Comparison of ENCODE assay signal across 9 cellular contexts in genomic region chr2:219278655-219279150, GRCh38. TPM values are rescaled to one million over a fixed set of nuclear protein-coding genes. Genes with fewer than 3 reads are reported as not detected.
DNase-seq lines count a peak whose midpoint lies in the region; ATAC-seq and TF ChIP-seq lines count a peak whose summit lies in the region.
"Had no signal": no experiment of that assay in that cellular context is flagged by ENCODE, and none has a peak within 500 bp of the region (broad histone marks: within the 10 kb centered on the region; RNA-seq: fewer than 3 reads in every experiment).

No MANE protein-coding gene starts in this region.

- TF ChIP-seq CTCF in SK-N-SH (IDR thresholded peaks at IDR 0.05), result no peak
- TF ChIP-seq CTCF in foreskin keratinocyte (conservative IDR thresholded peaks at IDR 0.05), result no peak
- TF ChIP-seq CTCF in gastrocnemius medialis (IDR thresholded peaks at IDR 0.05 in 4 of 5, conservative IDR thresholded peaks at IDR 0.05 in 1 of 5), result no peak

- peaks cover 18% of the 10 kb centered on the region for H3F3A ChIP-seq in SK-N-SH (replicated peaks; ENCODE audit: insufficient read depth)

- peak overlapping the region; percentile 88 to 91 for H3K27ac ChIP-seq in SK-N-SH (ENCODE audit: low read depth in 2 of 2, low read length in 1 of 2)
- H3K27ac ChIP-seq in foreskin keratinocyte, result peak overlapping the region; percentile 94
- H3K27ac ChIP-seq in gastrocnemius medialis, result peak overlapping the region; percentile 92 to 98 (median 96)

- intact Hi-C loops in gastrocnemius medialis (cut with DNase I; ENCODE audit: low total_unique reads), result loop anchor here (1.0 to 10.0 kb wide), 7 partner anchors 25 to 994 kb away; partner anchors contain the start of genes ANKZF1, ATG9A, DNPEP and NHEJ1

- CTCF ChIA-PET in SK-N-SH (lab: Yijun Ruan, JAX), result interaction anchor here (0.8 to 15.4 kb wide), 26 partner anchors 8 to 365 kb away, joined by 3 to 312 read pairs (median 4); partner anchors contain the start of genes ABCB6, ANKZF1, GLB1L and STK16

- peak; percentile 0 for ATAC-seq in GM18520 (IDR thresholded peaks at IDR 0.05; ENCODE audit: unreplicated experiment)
- no peak for ATAC-seq in foreskin keratinocyte
- peak; percentile 60 to 64 for ATAC-seq in gastrocnemius medialis
- ATAC-seq in HG02981 (IDR thresholded peaks at IDR 0.05; ENCODE audit: unreplicated experiment), result no peak
- no peak for ATAC-seq in GM18870 (IDR thresholded peaks at IDR 0.05; ENCODE audit: unreplicated experiment)

- no peaks in the 10 kb centered on the region for H3K9me3 ChIP-seq in SK-N-SH
- no peaks in the 10 kb centered on the region for H3K9me3 ChIP-seq in gastrocnemius medialis

- H3K4me3 ChIP-seq in SK-N-SH (ENCODE audit: low read depth in 2 of 2, low read length in 1 of 2) (peak overlapping the region; percentile 44 to 69), gastrocnemius medialis (peak overlapping the region; percentile 36 to 87 (median 66))

- no peak for TF ChIP-seq POLR2A in gastrocnemius medialis (IDR thresholded peaks at IDR 0.05)

- H2AFZ ChIP-seq in SK-N-SH (ENCODE audit: low read depth), result peak overlapping the region; percentile 63; the same call in 1 of the 2 replicates

- in situ Hi-C loops in gastrocnemius medialis (cut with MboI; ENCODE audit: low sequenced_read_pairs in 4 of 4), result loop anchor here in 2 of 4 donors (10.0 to 25.0 kb wide), 3 partner anchors 116 to 259 kb away; partner anchors contain the start of genes CHPF (in 1 of the 2), NHEJ1 (in 1 of the 2), SLC23A3 (in 1 of the 2) and TMEM198 (in 1 of the 2)

- H3K79me2 ChIP-seq in SK-N-SH (ENCODE audit: insufficient read depth), result peaks cover 9% of the 10 kb centered on the region; the same call in 1 of the 2 replicates

- 35% methylated on average over 9 of the region's 9 CpGs for WGBS in SK-N-SH (ENCODE audit: low lambda C conversion rate)

- H3K9me2 ChIP-seq in SK-N-SH, result no peaks in the 10 kb centered on the region

- H3K36me3 ChIP-seq in SK-N-SH (replicated peaks in 1 of 2; ENCODE audit: control insufficient read depth in 1 of 2, insufficient read depth in 2 of 2, low read length in 1 of 2), result peaks cover 14 to 27% of the 10 kb centered on the region in 2 experiments
- H3K36me3 ChIP-seq in gastrocnemius medialis, result peaks cover 0 to 30% of the 10 kb centered on the region in 2 donors

- peak overlapping the region; percentile 95 for H3K4me2 ChIP-seq in SK-N-SH

- DNase-seq in SK-N-SH (no peak), foreskin keratinocyte (no peak), gastrocnemius medialis (no peak), activated gamma-delta T cell treated with Interleukin-2 at 50 U/mL for 16 hours (no peak), NCI-H2227 (lab: John Stamatoyannopoulos, UW; ENCODE audit: unreplicated experiment) (no peak)

- H3K9ac ChIP-seq in SK-N-SH, result peak overlapping the region; percentile 87

- H3K4me1 ChIP-seq in SK-N-SH (ENCODE audit: control insufficient read depth in 1 of 2, insufficient read depth in 2 of 2, low read depth in 1 of 2, low read length in 1 of 2), result peaks cover 24 to 27% of the 10 kb centered on the region in 2 experiments
- H3K4me1 ChIP-seq in foreskin keratinocyte, result peaks cover 32% of the 10 kb centered on the region
- H3K4me1 ChIP-seq in gastrocnemius medialis, result peaks cover 31 to 35% of the 10 kb centered on the region in 2 donors

- POLR2A ChIA-PET in SK-N-SH (lab: Yijun Ruan, JAX), result interaction anchor here (0.7 to 1.7 kb wide), 8 partner anchors 9 to 110 kb away, joined by 3 to 6 read pairs (median 5); partner anchors contain the start of genes ABCB6 and CNPPD1

- TF ChIP-seq EP300 in SK-N-SH (IDR thresholded peaks at IDR 0.05; ENCODE audit: borderline replicate concordance in 1 of 2, low read depth in 1 of 2, low read length in 1 of 2), result no peak

- TF ChIP-seq RAD21 in SK-N-SH (IDR thresholded peaks at IDR 0.05; ENCODE audit: low read length), result no peak

- no peaks in the 10 kb centered on the region for H4K20me1 ChIP-seq in SK-N-SH (ENCODE audit: insufficient read depth)

- H3K27me3 ChIP-seq in SK-N-SH (ENCODE audit: insufficient read depth) (no peaks in the 10 kb centered on the region), foreskin keratinocyte (no peaks in the 10 kb centered on the region), gastrocnemius medialis (no peaks in the 10 kb centered on the region)

TF ChIP-seq in SK-N-SH, 30 proteins besides CTCF, POLR2A, EP300 and RAD21:
- TF ChIP-seq FOSL2 (IDR thresholded peaks at IDR 0.05; ENCODE audit: borderline replicate concordance, low read depth) (peak; percentile 60), CHD2 (IDR thresholded peaks at IDR 0.05; ENCODE audit: low read length, partially characterized antibody) (no peak), PBX3 (IDR thresholded peaks at IDR 0.05) (peak; percentile 53; the same call in 1 of the 2 replicates), YY1 (IDR thresholded peaks at IDR 0.05; ENCODE audit: low read depth) (no peak), NRF1 (IDR thresholded peaks at IDR 0.05; ENCODE audit: low read depth, low read length) (no peak), TCF12 (IDR thresholded peaks at IDR 0.05) (no peak)

RNA-seq across cellular contexts. Expression of gene DNAJB2, which starts 0.5 kb away (rescaled TPM):
- polyA plus RNA-seq in SK-N-SH (2012; rRNA removed), result 37.2 and 39.9 TPM in 2 replicates
- polyA plus RNA-seq in SK-N-SH (2012; cell fraction: cytosol; rRNA removed), result 20.7 and 26.2 TPM in 2 replicates
- polyA plus RNA-seq in SK-N-SH (2012; cell fraction: nucleus; rRNA removed), result 78.9 and 81.0 TPM in 2 replicates
- total RNA-seq in foreskin keratinocyte, result 27.9 and 39.2 TPM in 2 replicates
- 32.3 and 48.7 TPM in 2 replicates for polyA plus RNA-seq in foreskin keratinocyte
- 10 to 100 TPM; 58.6 to 76.5 (median 71.8) TPM for total RNA-seq in gastrocnemius medialis

RNA-seq across cellular contexts. Expression of gene TUBA4A, which starts 25.0 kb away (rescaled TPM):
- 4.8 and 6.2 TPM in 2 replicates for polyA plus RNA-seq in SK-N-SH (2012; rRNA removed)
- 1.9 and 3.1 TPM in 2 replicates for polyA plus RNA-seq in SK-N-SH (2012; cell fraction: cytosol; rRNA removed)
- 11.1 and 21.1 TPM in 2 replicates for polyA plus RNA-seq in SK-N-SH (2012; cell fraction: nucleus; rRNA removed)
- 271 and 318 TPM in 2 replicates for total RNA-seq in foreskin keratinocyte
- polyA plus RNA-seq in foreskin keratinocyte, result 451 and 562 TPM in 2 replicates
- 100 to 1,000 TPM; 351 to 797 (median 386) TPM for total RNA-seq in gastrocnemius medialis

RNA-seq across cellular contexts. Expression of gene TUBA4B, which starts 25.7 kb away (rescaled TPM):
- polyA plus RNA-seq in SK-N-SH (2012; rRNA removed), result 0.03 TPM in 1 of 2 replicates, not detected in the other
- not detected in 2 replicates for polyA plus RNA-seq in SK-N-SH (2012; cell fraction: cytosol; rRNA removed)
- polyA plus RNA-seq in SK-N-SH (2012; cell fraction: nucleus; rRNA removed), result not detected in 2 replicates
- total RNA-seq in foreskin keratinocyte, result not detected in 2 replicates
- polyA plus RNA-seq in foreskin keratinocyte, result 0.07 TPM in 1 of 2 replicates, not detected in the other
- total RNA-seq in gastrocnemius medialis, result not detected
- total RNA-seq: M059J had no signal

RNA-seq across cellular contexts. Expression of gene PTPRN, which starts 30.5 kb away (rescaled TPM):
- polyA plus RNA-seq in SK-N-SH (2012; rRNA removed), result 7.4 and 9.5 TPM in 2 replicates
- polyA plus RNA-seq in SK-N-SH (2012; cell fraction: cytosol; rRNA removed), result 3.9 and 6.3 TPM in 2 replicates
- polyA plus RNA-seq in SK-N-SH (2012; cell fraction: nucleus; rRNA removed), result 12.9 and 14.4 TPM in 2 replicates
- total RNA-seq in foreskin keratinocyte, result not detected in 2 replicates
- polyA plus RNA-seq in foreskin keratinocyte, result not detected in 2 replicates
- total RNA-seq in gastrocnemius medialis, result not detected

RNA-seq across cellular contexts. Expression of gene STK16, which starts 33.4 kb away (rescaled TPM):
- polyA plus RNA-seq in SK-N-SH (2012; rRNA removed), result 57.6 and 78.6 TPM in 2 replicates
- polyA plus RNA-seq in SK-N-SH (2012; cell fraction: cytosol; rRNA removed), result 35.8 and 58.3 TPM in 2 replicates
- polyA plus RNA-seq in SK-N-SH (2012; cell fraction: nucleus; rRNA removed), result 44.7 and 69.1 TPM in 2 replicates
- total RNA-seq in foreskin keratinocyte, result 35.1 and 36.5 TPM in 2 replicates
- 42.6 and 46.4 TPM in 2 replicates for polyA plus RNA-seq in foreskin keratinocyte
- total RNA-seq in gastrocnemius medialis, result 10 to 100 TPM in 3 of 4 donors, 1 to 10 TPM in 1; 4.4 to 19.3 (median 14.2) TPM

Comparison
In these comparisons a context has a peak if more than half of its experiments do, and no peak if none do; other contexts are left out.
1. ATAC-seq: peak in GM18520 (single experiment) and gastrocnemius medialis (2 of 2); none in foreskin keratinocyte (single experiment), HG02981 (single experiment) and GM18870 (single experiment).
2. Peak in every context shown above with its lines, with median percentiles within 50 percentile points of each other: H3K27ac ChIP-seq.